ENCODE assay signal across 1 cellular context in the genomic region with DNA sequence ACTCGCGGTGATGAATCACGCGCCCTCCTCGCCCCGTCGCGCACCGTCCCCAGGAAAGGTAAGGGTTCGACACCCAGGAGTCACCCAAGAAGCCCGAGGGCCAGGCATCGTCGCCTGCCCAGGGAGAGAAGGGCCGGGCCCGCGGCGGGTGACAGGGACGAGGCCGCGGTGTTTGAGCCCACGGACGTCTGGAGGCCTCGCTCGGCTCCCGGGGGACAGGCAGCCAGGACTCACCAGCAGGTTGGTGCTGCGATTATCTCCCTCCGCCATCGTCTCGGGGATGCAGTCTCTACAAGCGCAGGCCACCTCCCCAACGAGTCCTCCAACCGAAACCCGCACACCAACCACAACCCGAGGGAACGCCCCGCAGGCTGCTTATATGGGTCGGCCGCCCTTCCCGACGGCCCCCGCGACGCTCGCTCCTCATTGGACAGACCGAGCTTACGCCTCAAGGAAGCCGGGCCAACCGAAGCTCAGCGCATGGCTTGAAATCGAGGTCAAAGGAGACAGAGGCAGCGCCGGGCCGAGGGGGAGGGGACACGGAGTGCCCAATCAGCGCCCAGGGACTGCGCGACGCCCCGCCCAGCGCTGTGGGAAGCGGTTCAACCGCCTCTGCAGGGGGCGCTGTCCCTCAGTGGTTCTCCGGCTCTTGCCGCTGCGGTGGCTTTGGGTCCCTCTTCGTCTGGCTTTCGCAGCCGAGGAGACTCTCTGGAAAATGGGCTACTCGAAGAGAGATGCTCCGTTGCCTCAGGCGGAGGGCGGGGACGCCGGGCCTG.
TF ChIP-seq lines count a peak whose summit lies in the region.

Gene ARL6IP1, minus strand, starts transcription at position 353 of the 776 bp plus-strand sequence. Its CDS starts 83 bp downstream, at position 270.

TF ChIP-seq in K562, 482 proteins besides CTCF, POLR2A, EP300 and RAD21 (continued from another document and continues in another):
- no peak for TF ChIP-seq REST (CRISPR knock-in tag; IDR thresholded peaks at IDR 0.05; ENCODE audit: low read depth)
- no peak for TF ChIP-seq ZNF518B (CRISPR knock-in tag; IDR thresholded peaks at IDR 0.05)
- TF ChIP-seq JUN (IDR thresholded peaks at IDR 0.05; ENCODE audit: borderline replicate concordance, low read depth, low read length), result peak; percentile 42
- 0 out of 2 replicates have a peak, but pooled peaks have one; percentile 72 for TF ChIP-seq JUN (CRISPR knock-in tag; IDR thresholded peaks at IDR 0.05; ENCODE audit: borderline replicate concordance)
- TF ChIP-seq ZNF717 (CRISPR knock-in tag; IDR thresholded peaks at IDR 0.05), result 0 out of 2 replicates have a peak, but pooled peaks have one; percentile 58
- no peak for TF ChIP-seq NFATC3 (IDR thresholded peaks at IDR 0.05)
- no peak for TF ChIP-seq ZKSCAN8 (CRISPR knock-in tag; IDR thresholded peaks at IDR 0.05)
- TF ChIP-seq ZFPM2 (CRISPR knock-in tag; IDR thresholded peaks at IDR 0.05), result no peak
- TF ChIP-seq, protein P1, sequence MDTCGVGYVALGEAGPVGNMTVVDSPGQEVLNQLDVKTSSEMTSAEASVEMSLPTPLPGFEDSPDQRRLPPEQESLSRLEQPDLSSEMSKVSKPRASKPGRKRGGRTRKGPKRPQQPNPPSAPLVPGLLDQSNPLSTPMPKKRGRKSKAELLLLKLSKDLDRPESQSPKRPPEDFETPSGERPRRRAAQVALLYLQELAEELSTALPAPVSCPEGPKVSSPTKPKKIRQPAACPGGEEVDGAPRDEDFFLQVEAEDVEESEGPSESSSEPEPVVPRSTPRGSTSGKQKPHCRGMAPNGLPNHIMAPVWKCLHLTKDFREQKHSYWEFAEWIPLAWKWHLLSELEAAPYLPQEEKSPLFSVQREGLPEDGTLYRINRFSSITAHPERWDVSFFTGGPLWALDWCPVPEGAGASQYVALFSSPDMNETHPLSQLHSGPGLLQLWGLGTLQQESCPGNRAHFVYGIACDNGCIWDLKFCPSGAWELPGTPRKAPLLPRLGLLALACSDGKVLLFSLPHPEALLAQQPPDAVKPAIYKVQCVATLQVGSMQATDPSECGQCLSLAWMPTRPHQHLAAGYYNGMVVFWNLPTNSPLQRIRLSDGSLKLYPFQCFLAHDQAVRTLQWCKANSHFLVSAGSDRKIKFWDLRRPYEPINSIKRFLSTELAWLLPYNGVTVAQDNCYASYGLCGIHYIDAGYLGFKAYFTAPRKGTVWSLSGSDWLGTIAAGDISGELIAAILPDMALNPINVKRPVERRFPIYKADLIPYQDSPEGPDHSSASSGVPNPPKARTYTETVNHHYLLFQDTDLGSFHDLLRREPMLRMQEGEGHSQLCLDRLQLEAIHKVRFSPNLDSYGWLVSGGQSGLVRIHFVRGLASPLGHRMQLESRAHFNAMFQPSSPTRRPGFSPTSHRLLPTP (IDR thresholded peaks at IDR 0.05; ENCODE audit: borderline replicate concordance, extremely low read depth, insufficient read length), result no peak
- TF ChIP-seq ZNF12 (CRISPR knock-in tag; IDR thresholded peaks at IDR 0.05), result no peak; the same call in 1 of the 2 replicates
- no peak for TF ChIP-seq MAFK (IDR thresholded peaks at IDR 0.05; ENCODE audit: low read length)
- peak; percentile 71 for TF ChIP-seq SMAD1 (IDR thresholded peaks at IDR 0.05; ENCODE audit: low read depth, low read length, partially characterized antibody)
- TF ChIP-seq ZNF79 (CRISPR knock-in tag; IDR thresholded peaks at IDR 0.05; ENCODE audit: low read depth), result no peak
- peak; percentile 76; the same call in 1 of the 2 replicates for TF ChIP-seq CBX5 (IDR thresholded peaks at IDR 0.05; ENCODE audit: borderline replicate concordance, low read depth)
- TF ChIP-seq STAT5A (IDR thresholded peaks at IDR 0.05; ENCODE audit: borderline replicate concordance, low read length), result no peak; the same call in 1 of the 2 replicates
- no peak for TF ChIP-seq SNIP1 (IDR thresholded peaks at IDR 0.05; ENCODE audit: low read depth)
- TF ChIP-seq MEF2D (tag; conservative IDR thresholded peaks at IDR 0.05; ENCODE audit: low read depth), result no peak
- no peak for TF ChIP-seq RHOXF2B (CRISPR knock-in tag; conservative IDR thresholded peaks at IDR 0.05)
- TF ChIP-seq EWSR1 (IDR thresholded peaks at IDR 0.05; ENCODE audit: borderline replicate concordance, low read depth, partially characterized antibody), result no peak
- TF ChIP-seq POLR2H (tag; IDR thresholded peaks at IDR 0.05; ENCODE audit: low read depth), result peak; percentile 98
- TF ChIP-seq, protein P2, sequence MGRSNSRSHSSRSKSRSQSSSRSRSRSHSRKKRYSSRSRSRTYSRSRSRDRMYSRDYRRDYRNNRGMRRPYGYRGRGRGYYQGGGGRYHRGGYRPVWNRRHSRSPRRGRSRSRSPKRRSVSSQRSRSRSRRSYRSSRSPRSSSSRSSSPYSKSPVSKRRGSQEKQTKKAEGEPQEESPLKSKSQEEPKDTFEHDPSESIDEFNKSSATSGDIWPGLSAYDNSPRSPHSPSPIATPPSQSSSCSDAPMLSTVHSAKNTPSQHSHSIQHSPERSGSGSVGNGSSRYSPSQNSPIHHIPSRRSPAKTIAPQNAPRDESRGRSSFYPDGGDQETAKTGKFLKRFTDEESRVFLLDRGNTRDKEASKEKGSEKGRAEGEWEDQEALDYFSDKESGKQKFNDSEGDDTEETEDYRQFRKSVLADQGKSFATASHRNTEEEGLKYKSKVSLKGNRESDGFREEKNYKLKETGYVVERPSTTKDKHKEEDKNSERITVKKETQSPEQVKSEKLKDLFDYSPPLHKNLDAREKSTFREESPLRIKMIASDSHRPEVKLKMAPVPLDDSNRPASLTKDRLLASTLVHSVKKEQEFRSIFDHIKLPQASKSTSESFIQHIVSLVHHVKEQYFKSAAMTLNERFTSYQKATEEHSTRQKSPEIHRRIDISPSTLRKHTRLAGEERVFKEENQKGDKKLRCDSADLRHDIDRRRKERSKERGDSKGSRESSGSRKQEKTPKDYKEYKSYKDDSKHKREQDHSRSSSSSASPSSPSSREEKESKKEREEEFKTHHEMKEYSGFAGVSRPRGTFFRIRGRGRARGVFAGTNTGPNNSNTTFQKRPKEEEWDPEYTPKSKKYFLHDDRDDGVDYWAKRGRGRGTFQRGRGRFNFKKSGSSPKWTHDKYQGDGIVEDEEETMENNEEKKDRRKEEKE (IDR thresholded peaks at IDR 0.05; ENCODE audit: borderline replicate concordance in 1 of 2, control insufficient read depth in 1 of 2, low read depth in 2 of 2, low read length in 1 of 2), result peak in 1 of 2 experiments; percentile 55; a peak in 2 of 4 replicates
- no peak for TF ChIP-seq DNMT1 (IDR thresholded peaks at IDR 0.05)
- TF ChIP-seq HDAC8 (tag; IDR thresholded peaks at IDR 0.05), result peak; percentile 56; the same call in 1 of the 2 replicates
- TF ChIP-seq, protein P3, sequence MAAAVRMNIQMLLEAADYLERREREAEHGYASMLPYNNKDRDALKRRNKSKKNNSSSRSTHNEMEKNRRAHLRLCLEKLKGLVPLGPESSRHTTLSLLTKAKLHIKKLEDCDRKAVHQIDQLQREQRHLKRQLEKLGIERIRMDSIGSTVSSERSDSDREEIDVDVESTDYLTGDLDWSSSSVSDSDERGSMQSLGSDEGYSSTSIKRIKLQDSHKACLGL (CRISPR knock-in tag; IDR thresholded peaks at IDR 0.05; ENCODE audit: borderline replicate concordance, poor library complexity, severe bottlenecking), result no peak
- TF ChIP-seq TAF7 (tag; IDR thresholded peaks at IDR 0.05), result peak; percentile 82
- TF ChIP-seq ZNF134 (CRISPR knock-in tag; conservative IDR thresholded peaks at IDR 0.05), result no peak
- 0 out of 2 replicates have a peak, but pooled peaks have one; percentile 19 for TF ChIP-seq GATAD2B (IDR thresholded peaks at IDR 0.05; ENCODE audit: borderline replicate concordance)
- TF ChIP-seq KAT2B (IDR thresholded peaks at IDR 0.05; ENCODE audit: low read depth, low read length), result no peak
- TF ChIP-seq HSF4 (CRISPR knock-in tag; IDR thresholded peaks at IDR 0.05; ENCODE audit: borderline replicate concordance), result no peak
- peak; percentile 64 for TF ChIP-seq HNRNPLL (IDR thresholded peaks at IDR 0.05; ENCODE audit: low read depth, low read length, poor library complexity, severe bottlenecking)
- no peak for TF ChIP-seq PHB (CRISPR knock-in tag; IDR thresholded peaks at IDR 0.05)
- no peak for TF ChIP-seq ZNF644 (tag; IDR thresholded peaks at IDR 0.05; ENCODE audit: low read depth)
- TF ChIP-seq, protein P4, sequence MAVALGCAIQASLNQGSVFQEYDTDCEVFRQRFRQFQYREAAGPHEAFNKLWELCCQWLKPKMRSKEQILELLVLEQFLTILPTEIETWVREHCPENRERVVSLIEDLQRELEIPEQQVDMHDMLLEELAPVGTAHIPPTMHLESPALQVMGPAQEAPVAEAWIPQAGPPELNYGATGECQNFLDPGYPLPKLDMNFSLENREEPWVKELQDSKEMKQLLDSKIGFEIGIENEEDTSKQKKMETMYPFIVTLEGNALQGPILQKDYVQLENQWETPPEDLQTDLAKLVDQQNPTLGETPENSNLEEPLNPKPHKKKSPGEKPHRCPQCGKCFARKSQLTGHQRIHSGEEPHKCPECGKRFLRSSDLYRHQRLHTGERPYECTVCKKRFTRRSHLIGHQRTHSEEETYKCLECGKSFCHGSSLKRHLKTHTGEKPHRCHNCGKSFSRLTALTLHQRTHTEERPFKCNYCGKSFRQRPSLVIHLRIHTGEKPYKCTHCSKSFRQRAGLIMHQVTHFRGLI (CRISPR knock-in tag; IDR thresholded peaks at IDR 0.05), result no peak
- no peak for TF ChIP-seq MTF1 (CRISPR knock-in tag; IDR thresholded peaks at IDR 0.05; ENCODE audit: borderline replicate concordance)
- TF ChIP-seq KLF16 (IDR thresholded peaks at IDR 0.05), result peak; percentile 26; the same call in 1 of the 2 replicates
